Comparison of ENCODE assay signal across 23 cellular contexts in the genomic region with DNA sequence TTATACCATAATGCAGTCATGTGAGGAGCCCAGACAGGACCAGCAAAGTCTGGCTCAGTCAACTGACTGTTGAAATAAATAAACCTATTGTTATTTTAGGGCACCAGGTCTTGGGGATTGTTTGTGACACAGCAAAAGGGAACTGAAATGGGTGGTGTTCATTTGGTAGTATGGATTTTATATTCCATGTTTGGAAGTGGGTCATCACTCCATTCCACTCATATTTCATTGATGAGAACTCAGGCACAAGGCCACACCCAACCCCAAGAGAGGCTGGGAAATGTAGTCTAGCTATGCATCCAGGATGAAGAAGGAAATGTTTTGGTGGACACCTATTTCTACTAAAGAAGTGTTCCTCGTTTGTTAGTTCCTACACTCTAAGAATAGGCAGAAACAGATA.
A peak's percentile ranks its signal among the peaks of the same experiment; 100 is the strongest.
DNase-seq lines count a peak whose midpoint lies in the region; FAIRE-seq and TF ChIP-seq lines count a peak whose summit lies in the region.
"Had no signal": no experiment of that assay in that cellular context is flagged by ENCODE, and none has a peak within 500 bp of the region (broad histone marks: within the 10 kb centered on the region; RNA-seq: fewer than 3 reads in every experiment).

No MANE protein-coding gene starts in this region.

- H3K9me3 Mint-ChIP-seq in T-helper 2 cell treated with Interferon-gamma antibody and Interleukin-4, amounts not matched to agents 5 μg/mL and 100 μg/mL, for 36 hours: no peaks in the 10 kb centered on the region
- peaks cover 2 to 12% (median 3%) of the 10 kb centered on the region in 7 donors for H3K9me3 Mint-ChIP-seq in CD14-positive monocyte
- peaks cover 11% of the 10 kb centered on the region for H3K9me3 Mint-ChIP-seq in activated CD4-positive, alpha-beta memory T cell treated with anti-CD3 and anti-CD28 coated beads for 36 hours

- intact Hi-C loops in CD14-positive monocyte (cut with micrococcal nuclease): no loop called here
- intact Hi-C loops in activated CD4-positive, alpha-beta memory T cell treated with anti-CD3 and anti-CD28 coated beads for 36 hours (cut with micrococcal nuclease): no loop called here

- FAIRE-seq in urothelium cell line (lab: Jason Lieb, UNC): no peak
- FAIRE-seq: HepG2 had no signal

- H3K27me3 Mint-ChIP-seq in T-helper 2 cell treated with Interferon-gamma antibody and Interleukin-4, amounts not matched to agents 5 μg/mL and 100 μg/mL, for 36 hours (ENCODE audit: low read depth): no peaks in the 10 kb centered on the region
- H3K27me3 Mint-ChIP-seq in CD14-positive monocyte (ENCODE audit: low read depth in 3 of 3): peaks cover 0 to 3% (median 2%) of the 10 kb centered on the region in 3 donors
- no peaks in the 10 kb centered on the region for H3K27me3 Mint-ChIP-seq in activated CD4-positive, alpha-beta memory T cell treated with anti-CD3 and anti-CD28 coated beads for 36 hours

- no peaks in the 10 kb centered on the region for H3K36me3 Mint-ChIP-seq in T-helper 2 cell treated with Interferon-gamma antibody and Interleukin-4, amounts not matched to agents 5 μg/mL and 100 μg/mL, for 36 hours (ENCODE audit: low read depth)
- no peaks in the 10 kb centered on the region for H3K36me3 Mint-ChIP-seq in CD14-positive monocyte
- no peaks in the 10 kb centered on the region for H3K36me3 Mint-ChIP-seq in activated CD4-positive, alpha-beta memory T cell treated with anti-CD3 and anti-CD28 coated beads for 36 hours
- H3K36me3 Mint-ChIP-seq: activated naive CD8-positive, alpha-beta T cell treated with anti-CD3 and anti-CD28 coated beads for 36 hours; natural killer cell had no signal

- H3K4me3 ChIP-seq in epithelial cell of esophagus (ENCODE audit: low read length): no peak overlapping the region
- H3K4me3 ChIP-seq: cardiac muscle cell, SJCRH30, skin epidermis, vagina had no signal

- H3K4me3 Mint-ChIP-seq in T-helper 2 cell treated with Interferon-gamma antibody and Interleukin-4, amounts not matched to agents 5 μg/mL and 100 μg/mL, for 36 hours: no peak overlapping the region
- no peak overlapping the region for H3K4me3 Mint-ChIP-seq in CD14-positive monocyte
- no peak overlapping the region for H3K4me3 Mint-ChIP-seq in activated CD4-positive, alpha-beta memory T cell treated with anti-CD3 and anti-CD28 coated beads for 36 hours
- H3K4me3 Mint-ChIP-seq: activated CD8-positive, alpha-beta T cell treated with anti-CD3 and anti-CD28 coated beads, Interleukin-2, amount 10 ng/mL, durations not matched to agents 7 days and 5 days; activated naive CD8-positive, alpha-beta T cell treated with anti-CD3 and anti-CD28 coated beads for 36 hours; natural killer cell had no signal

- TF ChIP-seq CTCF in epithelial cell of esophagus (IDR thresholded peaks at IDR 0.05; ENCODE audit: insufficient read depth, low read depth, low read length, missing control alignments): no peak
- TF ChIP-seq CTCF in CD14-positive monocyte (IDR thresholded peaks at IDR 0.05): no peak

- POLR2A ChIA-PET in activated CD4-positive, alpha-beta memory T cell treated with anti-CD3 and anti-CD28 coated beads for 36 hours (lab: Charles Lee): no interaction called here

- H3K27ac Mint-ChIP-seq in T-helper 2 cell treated with Interferon-gamma antibody and Interleukin-4, amounts not matched to agents 5 μg/mL and 100 μg/mL, for 36 hours: no peak overlapping the region
- H3K27ac Mint-ChIP-seq in CD14-positive monocyte: no peak overlapping the region
- no peak overlapping the region for H3K27ac Mint-ChIP-seq in activated CD4-positive, alpha-beta memory T cell treated with anti-CD3 and anti-CD28 coated beads for 36 hours
- H3K27ac Mint-ChIP-seq: activated CD8-positive, alpha-beta T cell treated with anti-CD3 and anti-CD28 coated beads, Interleukin-2, amount 10 ng/mL, durations not matched to agents 7 days and 5 days; activated naive CD8-positive, alpha-beta T cell treated with anti-CD3 and anti-CD28 coated beads for 36 hours; natural killer cell had no signal

- CTCF ChIA-PET in activated CD4-positive, alpha-beta memory T cell treated with anti-CD3 and anti-CD28 coated beads for 36 hours (lab: Charles Lee): no interaction called here

- DNase-seq in ELR (ENCODE audit: low read depth) (peak; percentile 77), M059J (ENCODE audit: low read depth) (peak; percentile 66), epithelial cell of esophagus (ENCODE audit: low read depth) (peak; percentile 61), urothelium cell line (ENCODE audit: low spot score) (peak; percentile 26), CD14-positive monocyte (ENCODE audit: low spot score) (no peak)
- DNase-seq in T-helper 2 cell treated with Interferon-gamma antibody and Interleukin-4, amounts not matched to agents 5 μg/mL and 100 μg/mL, for 36 hours (ENCODE audit: low spot score): no peak
- no peak for DNase-seq in activated CD4-positive, alpha-beta memory T cell treated with anti-CD3 and anti-CD28 coated beads for 36 hours
- DNase-seq: activated CD4-positive, CD25-positive, alpha-beta regulatory T cell; activated CD8-positive, alpha-beta T cell treated with anti-CD3 and anti-CD28 coated beads, Interleukin-2, amount 10 ng/mL, durations not matched to agents 7 days and 5 days; activated naive CD8-positive, alpha-beta T cell treated with anti-CD3 and anti-CD28 coated beads for 36 hours; activated T-cell treated with anti-CD3 and anti-CD28 coated beads, Interleukin-2, amount 50 U/mL, for 48 hours; C1 segment of cervical spinal cord; mesendoderm; natural killer cell; NCI-H2081; NCI-H526; OCI-M1; SJCRH30; stimulated activated CD4-positive, alpha-beta T cell treated with anti-CD3 and anti-CD28 coated beads, Interleukin-4, amount 100 ng/mL, for 1 hour had no signal

- H3K4me1 Mint-ChIP-seq in T-helper 2 cell treated with Interferon-gamma antibody and Interleukin-4, amounts not matched to agents 5 μg/mL and 100 μg/mL, for 36 hours (ENCODE audit: low read depth): no peaks in the 10 kb centered on the region
- H3K4me1 Mint-ChIP-seq in CD14-positive monocyte: no peaks in the 10 kb centered on the region
- no peaks in the 10 kb centered on the region for H3K4me1 Mint-ChIP-seq in activated CD4-positive, alpha-beta memory T cell treated with anti-CD3 and anti-CD28 coated beads for 36 hours (ENCODE audit: low read depth)
- H3K4me1 Mint-ChIP-seq: activated naive CD8-positive, alpha-beta T cell treated with anti-CD3 and anti-CD28 coated beads for 36 hours; natural killer cell had no signal

Comparison
In these comparisons a context has a peak if more than half of its experiments do, and no peak if none do; other contexts are left out.
1. DNase-seq: peak in ELR (single experiment), M059J (single experiment), epithelial cell of esophagus (single experiment) and urothelium cell line (single experiment); none in T-helper 2 cell treated with Interferon-gamma antibody and Interleukin-4, amounts not matched to agents 5 μg/mL and 100 μg/mL, for 36 hours (single experiment), CD14-positive monocyte (single experiment) and activated CD4-positive, alpha-beta memory T cell treated with anti-CD3 and anti-CD28 coated beads for 36 hours (single experiment).